ENCODE assay signal across 1 cellular context in the genomic region with DNA sequence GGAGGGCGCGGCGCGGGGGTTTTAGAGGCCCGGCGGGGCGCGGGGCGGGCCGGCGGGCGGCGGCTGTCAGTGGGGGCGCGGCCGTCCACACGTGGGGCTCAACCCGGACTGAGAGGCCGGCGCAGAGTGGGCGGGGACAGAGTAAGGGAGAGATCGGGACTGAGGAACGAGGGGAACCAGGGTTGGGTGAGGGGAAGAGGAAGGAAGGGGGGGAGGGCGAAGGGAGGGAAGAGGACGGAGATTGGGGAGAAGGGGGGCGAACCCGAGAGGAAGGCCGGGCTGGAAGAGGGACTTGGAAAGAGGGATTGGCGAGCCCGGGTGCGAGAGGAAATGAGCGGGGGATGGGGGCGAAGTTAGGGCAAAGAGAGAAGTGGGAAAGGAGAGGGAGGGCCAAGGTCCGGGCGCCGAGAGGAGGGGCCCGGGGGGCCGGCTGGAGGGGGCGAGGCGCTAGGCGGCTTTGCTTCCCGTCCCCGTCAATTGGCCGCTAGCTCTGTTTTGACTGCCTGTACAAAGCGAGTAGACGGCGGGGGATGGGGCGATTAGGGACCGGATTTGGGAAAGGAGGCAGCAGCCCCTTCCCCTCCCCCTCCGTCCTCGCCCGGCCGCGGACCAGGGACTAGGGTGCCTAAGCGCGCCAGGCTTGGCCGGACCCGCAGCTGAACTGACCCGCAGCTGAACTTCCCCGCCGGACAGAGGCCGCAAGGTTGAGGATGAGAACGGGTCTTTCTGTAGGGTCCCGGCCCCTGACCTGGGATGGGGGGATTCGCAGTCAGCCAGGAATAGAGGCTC.
TF ChIP-seq lines count a peak whose summit lies in the region.

No MANE protein-coding gene starts in this region.

TF ChIP-seq in IMR-90, 13 proteins besides CTCF, POLR2A, EP300 and RAD21 (continued from another document):
- TF ChIP-seq, protein P1, sequence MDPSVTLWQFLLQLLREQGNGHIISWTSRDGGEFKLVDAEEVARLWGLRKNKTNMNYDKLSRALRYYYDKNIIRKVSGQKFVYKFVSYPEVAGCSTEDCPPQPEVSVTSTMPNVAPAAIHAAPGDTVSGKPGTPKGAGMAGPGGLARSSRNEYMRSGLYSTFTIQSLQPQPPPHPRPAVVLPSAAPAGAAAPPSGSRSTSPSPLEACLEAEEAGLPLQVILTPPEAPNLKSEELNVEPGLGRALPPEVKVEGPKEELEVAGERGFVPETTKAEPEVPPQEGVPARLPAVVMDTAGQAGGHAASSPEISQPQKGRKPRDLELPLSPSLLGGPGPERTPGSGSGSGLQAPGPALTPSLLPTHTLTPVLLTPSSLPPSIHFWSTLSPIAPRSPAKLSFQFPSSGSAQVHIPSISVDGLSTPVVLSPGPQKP (IDR thresholded peaks at IDR 0.05; ENCODE audit: borderline replicate concordance, low read depth, low read length), result no peak
- TF ChIP-seq MAZ (IDR thresholded peaks at IDR 0.05; ENCODE audit: borderline replicate concordance, low read depth, low read length) (peak; percentile 45; the same call in 1 of the 2 replicates), MAFK (IDR thresholded peaks at IDR 0.05; ENCODE audit: low read depth, low read length) (no peak), NFE2L2 (IDR thresholded peaks at IDR 0.05; ENCODE audit: low read depth, low read length) (no peak), SMC3 (IDR thresholded peaks at IDR 0.05; ENCODE audit: low read depth, low read length) (no peak), BHLHE40 (IDR thresholded peaks at IDR 0.05; ENCODE audit: low read depth, low read length) (no peak)
TF ChIP-seq in IMR-90: peak in this region for 3.
